Comparison of ENCODE assay signal across 9 cellular contexts in genomic region chr7:114554781-114555537, GRCh38.
DNase-seq lines count a peak whose midpoint lies in the region; ATAC-seq and TF ChIP-seq lines count a peak whose summit lies in the region.
"Had no signal": no experiment of that assay in that cellular context is flagged by ENCODE, and none has a peak within 500 bp of the region (broad histone marks: within the 10 kb centered on the region; RNA-seq: fewer than 3 reads in every experiment).

No MANE protein-coding gene starts in this region.

- no peaks in the 10 kb centered on the region for H3K27me3 ChIP-seq in osteoblast (ENCODE audit: insufficient read depth, low read length)

- no peak overlapping the region for H3K4me3 Mint-ChIP-seq in Calu3 (ENCODE audit: low read depth, unreplicated experiment)
- H3K4me3 Mint-ChIP-seq: activated CD4-positive, alpha-beta memory T cell treated with anti-CD3 and anti-CD28 coated beads, Interleukin-2, amount 10 ng/mL, durations not matched to agents 7 days and 5 days had no signal

- H3K4me3 ChIP-seq in osteoblast (ENCODE audit: insufficient read depth, low read length) = no peak overlapping the region

- H3K27ac ChIP-seq in osteoblast (ENCODE audit: low read depth, low read length) (no peak overlapping the region), substantia nigra (ENCODE audit: low read depth, low read length, poor library complexity, severe bottlenecking) (no peak overlapping the region)

- H2AFZ ChIP-seq in osteoblast (ENCODE audit: low read length) = no peak overlapping the region

- no peaks in the 10 kb centered on the region for H3K79me2 ChIP-seq in osteoblast (ENCODE audit: insufficient read depth, low read length)

- H3K9me3 Mint-ChIP-seq in Calu3 (ENCODE audit: low read depth, unreplicated experiment) = no peaks in the 10 kb centered on the region
- H3K9me3 Mint-ChIP-seq: activated CD4-positive, alpha-beta memory T cell treated with anti-CD3 and anti-CD28 coated beads, Interleukin-2, amount 10 ng/mL, durations not matched to agents 7 days and 5 days had no signal

- intact Hi-C loops in Calu3 (cut with micrococcal nuclease; ENCODE audit: unreplicated experiment) = no loop called here

- no peaks in the 10 kb centered on the region for H3K36me3 Mint-ChIP-seq in Calu3 (ENCODE audit: insufficient read depth, unreplicated experiment)

- DNase-seq in Calu3 (peak; percentile 5), GM20000 (ENCODE audit: low spot score) (peak; percentile 14), amniotic epithelial cell (ENCODE audit: low read depth) (peak; percentile 15), osteoblast (ENCODE audit: insufficient read length, low spot score, missing footprints) (no peak), substantia nigra (lab: John Stamatoyannopoulos, UW) (no peak), activated gamma-delta T cell treated with Interleukin-2 at 50 U/mL for 16 hours (no peak), inferior parietal cortex (ENCODE audit: extremely low spot score) (no peak)
- DNase-seq: activated CD4-positive, alpha-beta memory T cell treated with anti-CD3 and anti-CD28 coated beads, Interleukin-2, amount 10 ng/mL, durations not matched to agents 7 days and 5 days had no signal

- no peak for TF ChIP-seq CTCF in Calu3 (IDR thresholded peaks at IDR 0.05; ENCODE audit: unreplicated experiment)
- TF ChIP-seq CTCF in GM20000 (IDR thresholded peaks at IDR 0.05; ENCODE audit: extremely low read depth, missing control alignments) = no peak
- TF ChIP-seq CTCF in osteoblast (IDR thresholded peaks at IDR 0.05; ENCODE audit: extremely low read depth, low read depth, low read length) = no peak

- no TSS peak for BruUV-seq in Calu3 (replicated peaks; lab: Mats Ljungman, UMichigan)

- ATAC-seq in HG03521 (IDR thresholded peaks at IDR 0.05; ENCODE audit: unreplicated experiment) = peak; percentile 52

- H3K4me2 ChIP-seq in osteoblast (ENCODE audit: insufficient read depth, low read length) = no peak overlapping the region

- no peaks in the 10 kb centered on the region for H3K9me3 ChIP-seq in osteoblast (ENCODE audit: low read depth, low read length)

- H3K4me1 ChIP-seq in osteoblast (ENCODE audit: insufficient read depth, low read length) = no peaks in the 10 kb centered on the region

- H3K27me3 Mint-ChIP-seq in Calu3 (ENCODE audit: unreplicated experiment) = no peaks in the 10 kb centered on the region

- CTCF ChIA-PET in Calu3 (lab: Charles Lee) = no interaction called here

- H3K27ac Mint-ChIP-seq in Calu3 (ENCODE audit: unreplicated experiment) = no peak overlapping the region
- H3K27ac Mint-ChIP-seq: activated CD4-positive, alpha-beta memory T cell treated with anti-CD3 and anti-CD28 coated beads, Interleukin-2, amount 10 ng/mL, durations not matched to agents 7 days and 5 days had no signal

- H3K4me1 Mint-ChIP-seq in Calu3 (ENCODE audit: low read depth, unreplicated experiment) = no peaks in the 10 kb centered on the region
- H3K4me1 Mint-ChIP-seq: activated CD4-positive, alpha-beta memory T cell treated with anti-CD3 and anti-CD28 coated beads, Interleukin-2, amount 10 ng/mL, durations not matched to agents 7 days and 5 days had no signal

- H4K20me1 ChIP-seq in osteoblast (ENCODE audit: insufficient read depth, low read length) = no peaks in the 10 kb centered on the region

- no peaks in the 10 kb centered on the region for H3K36me3 ChIP-seq in osteoblast (ENCODE audit: insufficient read depth, low read length)

Comparison
In these comparisons a context has a peak if more than half of its experiments do, and no peak if none do; other contexts are left out.
1. DNase-seq: peak in Calu3 (single experiment), GM20000 (single experiment) and amniotic epithelial cell (single experiment); none in osteoblast (single experiment), substantia nigra (0 of 49), activated gamma-delta T cell treated with Interleukin-2 at 50 U/mL for 16 hours (single experiment) and inferior parietal cortex (single experiment).